22 cellular contexts compared by ENCODE assay signal in the genomic region with DNA sequence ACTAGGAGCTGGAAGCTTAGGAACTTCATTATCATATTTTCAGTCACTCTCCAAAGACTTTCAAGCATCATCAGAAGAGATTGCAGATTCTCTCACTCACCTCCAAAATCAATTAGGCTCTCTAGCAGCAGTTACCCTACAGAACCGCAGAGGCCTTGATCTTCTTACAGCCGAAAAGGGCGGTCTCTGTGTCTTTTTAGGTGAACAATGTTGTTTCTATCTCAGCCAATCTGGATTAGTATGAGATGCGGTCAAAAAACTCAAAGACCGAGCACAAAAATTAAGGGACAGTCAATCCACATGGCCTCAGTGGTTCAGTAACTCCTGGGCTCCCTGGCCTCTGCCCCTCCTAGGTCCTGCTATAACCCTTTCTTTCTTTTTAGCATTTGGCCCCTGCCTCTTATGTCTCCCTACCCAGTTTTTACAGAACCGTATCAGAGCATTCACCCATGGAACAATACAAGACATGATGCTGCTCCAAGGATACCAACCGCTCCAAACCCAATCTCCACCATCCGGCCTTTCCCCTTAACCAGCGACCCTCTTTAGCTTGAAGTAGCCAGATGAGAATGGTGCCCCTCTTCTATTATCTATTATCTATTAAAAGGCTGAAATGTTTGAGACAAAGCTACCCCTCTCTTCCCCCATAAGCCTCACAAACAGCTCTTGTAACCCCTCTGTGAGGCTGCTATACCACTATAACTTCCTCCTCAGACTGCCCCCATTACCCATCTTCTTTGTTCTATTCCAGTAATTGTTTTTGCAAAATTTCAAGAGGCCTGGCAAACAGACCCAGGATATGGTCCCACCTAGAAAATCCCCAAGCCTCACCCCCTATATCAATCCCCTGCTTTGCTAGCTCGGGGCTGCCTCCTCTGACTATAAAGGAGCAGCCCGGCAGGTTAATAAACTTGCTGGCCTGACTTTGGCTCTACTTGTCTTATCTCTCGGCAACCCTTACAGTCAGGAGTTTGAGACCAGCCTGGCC. TPM values are rescaled to one million over a fixed set of nuclear protein-coding genes. Genes with fewer than 3 reads are reported as not detected.
"Had no signal": no experiment of that assay in that cellular context is flagged by ENCODE, and none has a peak within 500 bp of the region (broad histone marks: within the 10 kb centered on the region; RNA-seq: fewer than 3 reads in every experiment).

No MANE protein-coding gene starts in this region.

- H3K27ac Mint-ChIP-seq: nephron; stimulated activated naive B cell treated with anti-CD40 and anti-IgM and Interleukin-4, amounts not matched to agents 10 μg/mL and 1 μg/mL and 100 μg/mL, for 72 hours had no signal

- H3K9me3 Mint-ChIP-seq: nephron; stimulated activated naive B cell treated with anti-CD40 and anti-IgM and Interleukin-4, amounts not matched to agents 10 μg/mL and 1 μg/mL and 100 μg/mL, for 72 hours had no signal

- DNase-seq: activated naive CD4-positive, alpha-beta T cell treated with Interleukin-2 at 50 U/mL for 16 hours; effector CD4-positive, alpha-beta T cell; gastrocnemius medialis; head of caudate nucleus; kidney; nucleus accumbens; posterior cingulate gyrus; sigmoid colon; stimulated activated CD4-positive, alpha-beta T cell treated with anti-CD3 and anti-CD28 coated beads, Interleukin-4, amount 100 ng/mL, for 4 hours; stimulated activated naive B cell treated with anti-CD40 and anti-IgM and Interleukin-4, amounts not matched to agents 10 μg/mL and 1 μg/mL and 100 μg/mL, for 72 hours; thyroid gland had no signal

- H3K4me1 Mint-ChIP-seq: nephron; stimulated activated naive B cell treated with anti-CD40 and anti-IgM and Interleukin-4, amounts not matched to agents 10 μg/mL and 1 μg/mL and 100 μg/mL, for 72 hours had no signal

- H3K4me3 Mint-ChIP-seq: nephron; stimulated activated naive B cell treated with anti-CD40 and anti-IgM and Interleukin-4, amounts not matched to agents 10 μg/mL and 1 μg/mL and 100 μg/mL, for 72 hours had no signal

- ATAC-seq: activated CD4-positive, CD25-positive, alpha-beta regulatory T cell treated with anti-CD3 and anti-CD28 coated beads, Interleukin-2, amount 50 U/mL, for 24 hours; esophagus mucosa; gastrocnemius medialis; left lobe of liver; SK-N-SH treated with all-trans-retinoic acid at 6 μM for 48 hours; stimulated activated naive B cell treated with anti-CD40 and anti-IgM and Interleukin-4, amounts not matched to agents 10 μg/mL and 1 μg/mL and 100 μg/mL, for 72 hours had no signal

- H3K36me3 Mint-ChIP-seq: stimulated activated naive B cell treated with anti-CD40 and anti-IgM and Interleukin-4, amounts not matched to agents 10 μg/mL and 1 μg/mL and 100 μg/mL, for 72 hours had no signal

- H3K27me3 Mint-ChIP-seq: stimulated activated naive B cell treated with anti-CD40 and anti-IgM and Interleukin-4, amounts not matched to agents 10 μg/mL and 1 μg/mL and 100 μg/mL, for 72 hours had no signal

RNA-seq across cellular contexts. Expression of a gene that starts 18.7 kb away (rescaled TPM):
- total RNA-seq: bronchial epithelial cell, cerebellum, esophagus mucosa, gastrocnemius medialis, kidney, left lobe of liver, lung, renal cortical epithelial cell, sigmoid colon, subcutaneous adipose tissue, thyroid gland, ureter had no signal
